In the genomic region with DNA sequence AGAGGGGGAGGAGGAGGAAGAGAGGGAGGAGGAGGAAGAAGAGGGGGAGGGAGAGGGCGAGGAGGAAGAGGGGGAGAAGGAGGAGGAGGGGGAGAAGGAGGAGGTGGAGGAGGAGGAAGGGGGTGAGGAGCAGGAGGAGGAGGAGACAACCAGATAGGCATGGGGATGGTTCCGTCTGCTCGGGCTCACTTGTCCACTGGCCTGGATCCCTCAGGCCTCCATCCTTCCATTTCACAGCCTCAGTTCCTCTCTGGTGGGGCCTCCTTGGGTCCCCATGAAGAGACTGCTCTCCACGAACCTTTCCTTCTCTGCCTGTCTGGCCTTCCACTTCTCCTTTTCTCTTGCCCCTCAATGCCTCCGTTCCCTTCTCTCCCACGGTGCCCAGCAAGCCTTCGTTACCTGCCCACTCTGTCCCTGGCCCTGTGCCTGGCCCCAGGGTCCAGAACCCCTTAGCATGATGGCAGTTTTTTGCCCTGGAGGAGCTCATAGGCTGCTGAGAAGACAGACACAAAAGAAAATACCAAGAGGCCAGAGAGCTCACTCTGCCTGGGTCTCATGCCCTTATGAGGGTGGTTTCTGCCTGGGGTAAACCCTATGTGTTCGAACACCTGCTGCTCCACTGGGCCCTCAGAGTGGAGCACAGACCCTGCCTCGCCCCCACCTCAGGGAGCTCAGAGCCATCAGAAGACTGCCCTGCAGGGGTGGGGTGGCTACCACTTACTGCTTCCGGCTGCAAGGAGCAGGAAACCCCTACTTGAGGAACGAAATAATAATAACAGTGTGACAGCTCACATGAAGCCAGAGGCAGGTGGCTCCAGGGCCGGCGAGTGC, we compare ENCODE assay signal across 1 cellular context.
A peak's percentile ranks its signal among the peaks of the same experiment; 100 is the strongest.
TF ChIP-seq lines count a peak whose summit lies in the region.

No MANE protein-coding gene starts in this region.

TF ChIP-seq in K562, 482 proteins besides CTCF, POLR2A, EP300 and RAD21:
- TF ChIP-seq CHD4 (IDR thresholded peaks at IDR 0.05; ENCODE audit: insufficient read depth, insufficient replicate concordance, low read depth, low read length, poor library complexity, severe bottlenecking) (no peak), PCBP2 (IDR thresholded peaks at IDR 0.05; ENCODE audit: low read depth, low read length, poor library complexity, severe bottlenecking) (peak; percentile 51), ZNF263 (CRISPR knock-in tag; IDR thresholded peaks at IDR 0.05; ENCODE audit: borderline replicate concordance) (peak; percentile 89), NR2C1 (IDR thresholded peaks at IDR 0.05) (no peak), NR2C1 (tag; IDR thresholded peaks at IDR 0.05) (no peak)
